In the genomic region with DNA sequence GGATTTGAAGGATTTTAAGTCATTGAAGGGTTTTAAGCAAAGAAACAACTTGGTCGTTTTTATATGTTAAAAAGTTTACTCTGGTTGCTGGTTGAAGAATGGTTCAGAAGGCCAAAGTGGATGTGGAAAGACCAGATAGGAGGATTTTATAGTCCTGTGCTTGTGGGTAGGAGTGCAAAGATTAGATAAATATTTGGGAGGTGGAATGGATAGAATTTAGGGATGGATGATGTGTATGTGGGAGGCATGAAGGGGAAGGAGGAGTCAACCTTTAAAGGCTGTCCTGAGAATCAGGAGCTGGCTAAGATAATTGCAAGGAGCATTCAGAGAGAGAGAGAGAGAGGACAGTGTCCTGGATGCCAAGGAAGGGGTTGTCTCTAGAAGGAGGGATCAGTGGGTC, we compare ENCODE assay signal across 17 cellular contexts.
"Had no signal": no experiment of that assay in that cellular context is flagged by ENCODE, and none has a peak within 500 bp of the region (broad histone marks: within the 10 kb centered on the region; RNA-seq: fewer than 3 reads in every experiment).

No MANE protein-coding gene starts in this region.

- H3K9me3 ChIP-seq: esophagus squamous epithelium, pancreas, tibial artery, upper lobe of left lung had no signal

- H3K27ac ChIP-seq: esophagus squamous epithelium, heart left ventricle, pancreas, tibial artery, upper lobe of left lung had no signal

- FAIRE-seq: pancreas, small intestine had no signal

- H3K4me1 ChIP-seq: esophagus squamous epithelium, heart left ventricle, pancreas, tibial artery, upper lobe of left lung had no signal

- H3K36me3 ChIP-seq: esophagus squamous epithelium, heart left ventricle, pancreas, upper lobe of left lung had no signal

- DNase-seq: effector memory CD4-positive, alpha-beta T cell; esophagus squamous epithelium; foreskin melanocyte; heart left ventricle; hippocampal formation; left colon; left ventricle myocardium superior; mesendoderm; naive thymus-derived CD8-positive, alpha-beta T cell; pancreas; right cardiac atrium; small intestine; stimulated activated CD4-positive, alpha-beta T cell treated with anti-CD3 and anti-CD28 coated beads, Interleukin-12 subunit alpha, Interleukin-12 subunit beta, amount 100 ng/mL, for 4 hours; stimulated activated CD4-positive, alpha-beta T cell treated with anti-CD3 and anti-CD28 coated beads, Interleukin-2, amount 100 ng/mL, for 48 hours; stimulated activated naive CD8-positive, alpha-beta T cell treated with anti-CD3 and anti-CD28 coated beads, Interleukin-15, Interleukin-2, amounts not matched to agents 100 U/mL and 50 U/mL, for 24 hours; tibial artery; upper lobe of left lung had no signal

- H3K27me3 ChIP-seq: pancreas, tibial artery, upper lobe of left lung had no signal

- H3K4me3 ChIP-seq: esophagus squamous epithelium, heart left ventricle, pancreas, tibial artery, upper lobe of left lung had no signal

- ATAC-seq: heart left ventricle; left colon; left ventricle myocardium superior; naive thymus-derived CD8-positive, alpha-beta T cell; pancreas; right cardiac atrium; stimulated activated naive CD8-positive, alpha-beta T cell treated with anti-CD3 and anti-CD28 coated beads, Interleukin-15, Interleukin-2, amounts not matched to agents 100 U/mL and 50 U/mL, for 24 hours had no signal
